ENCODE assay signal across 8 cellular contexts in genomic region chr9:31799953-31800609, GRCh38.
DNase-seq lines count a peak whose midpoint lies in the region; ATAC-seq and TF ChIP-seq lines count a peak whose summit lies in the region.

No MANE protein-coding gene starts in this region.

- H3K4me1 ChIP-seq in CD4-positive, CD25-positive, alpha-beta regulatory T cell (ENCODE audit: control insufficient read depth, insufficient read depth, low read length, poor library complexity, severe bottlenecking): no peaks in the 10 kb centered on the region
- H3K4me1 ChIP-seq in OCI-LY7 (ENCODE audit: insufficient read depth, low read length, poor library complexity, severe bottlenecking) (no peaks in the 10 kb centered on the region), fibroblast of lung (ENCODE audit: control insufficient read depth, extremely low read depth, insufficient read depth, low read length) (no peaks in the 10 kb centered on the region), testis (no peaks in the 10 kb centered on the region)

- H3K4me3 Mint-ChIP-seq in CD4-positive, CD25-positive, alpha-beta regulatory T cell: no peak overlapping the region

- ATAC-seq in CD4-positive, CD25-positive, alpha-beta regulatory T cell (ENCODE audit: low read depth in 2 of 2): peak in 1 of 2 donors; percentile 37
- peak; percentile 55 for ATAC-seq in HG02678 (IDR thresholded peaks at IDR 0.05; ENCODE audit: unreplicated experiment)
- ATAC-seq in HG03432 (IDR thresholded peaks at IDR 0.05; ENCODE audit: unreplicated experiment): no peak
- no peak for ATAC-seq in HG02970 (IDR thresholded peaks at IDR 0.05; ENCODE audit: low FRiP score, unreplicated experiment)

- H3K27ac ChIP-seq in CD4-positive, CD25-positive, alpha-beta regulatory T cell (ENCODE audit: insufficient read depth, low read length, poor library complexity, severe bottlenecking): no peak overlapping the region
- no peak overlapping the region for H3K27ac ChIP-seq in OCI-LY7 (ENCODE audit: low read depth, low read length, poor library complexity, severe bottlenecking)
- H3K27ac ChIP-seq in fibroblast of lung (ENCODE audit: insufficient read depth, low read length): no peak overlapping the region
- H3K27ac ChIP-seq in testis: no peak overlapping the region

- POLR2A ChIA-PET in OCI-LY7 (lab: Charles Lee): no interaction called here

- no peaks in the 10 kb centered on the region for H3K27me3 ChIP-seq in CD4-positive, CD25-positive, alpha-beta regulatory T cell (ENCODE audit: control insufficient read depth, insufficient read depth, low read length)
- no peaks in the 10 kb centered on the region for H3K27me3 ChIP-seq in fibroblast of lung (ENCODE audit: control insufficient read depth, insufficient read depth, low read length)
- no peaks in the 10 kb centered on the region for H3K27me3 ChIP-seq in testis

- H4K20me1 ChIP-seq in OCI-LY7 (ENCODE audit: insufficient read depth, low read length) (no peaks in the 10 kb centered on the region), fibroblast of lung (ENCODE audit: control insufficient read depth, extremely low read depth, insufficient read depth, low read length) (no peaks in the 10 kb centered on the region)

- H3K79me2 ChIP-seq in OCI-LY7 (ENCODE audit: insufficient read depth, low read depth, low read length): no peaks in the 10 kb centered on the region
- no peaks in the 10 kb centered on the region for H3K79me2 ChIP-seq in fibroblast of lung (ENCODE audit: control insufficient read depth, insufficient read depth, low read length)

- no TSS peak for BruUV-seq in OCI-LY7 (replicated peaks; lab: Mats Ljungman, UMichigan)

- no peak overlapping the region for H3K27ac Mint-ChIP-seq in CD4-positive, CD25-positive, alpha-beta regulatory T cell

- CTCF ChIA-PET in OCI-LY7 (lab: Charles Lee; ENCODE audit: unreplicated experiment): no interaction called here

- TF ChIP-seq POLR2A in testis (IDR thresholded peaks at IDR 0.05): no peak

- H3K27me3 Mint-ChIP-seq in CD4-positive, CD25-positive, alpha-beta regulatory T cell: peaks cover 4% of the 10 kb centered on the region

- no peaks in the 10 kb centered on the region for H3K36me3 ChIP-seq in CD4-positive, CD25-positive, alpha-beta regulatory T cell (ENCODE audit: control insufficient read depth, insufficient read depth, low read length)
- H3K36me3 ChIP-seq in OCI-LY7 (ENCODE audit: insufficient read depth, low read length) (no peaks in the 10 kb centered on the region), fibroblast of lung (ENCODE audit: control insufficient read depth, insufficient read depth, low read length) (no peaks in the 10 kb centered on the region), testis (ENCODE audit: low read depth, missing control alignments) (no peaks in the 10 kb centered on the region)

- H3K9ac ChIP-seq in fibroblast of lung (ENCODE audit: insufficient read depth, low read length): no peak overlapping the region

- H3K4me2 ChIP-seq in OCI-LY7 (ENCODE audit: low read length) (no peak overlapping the region), fibroblast of lung (ENCODE audit: extremely low read depth, insufficient read depth, low read length) (no peak overlapping the region)

- peaks cover 0 to 1% (median 0%) of the 10 kb centered on the region in 7 donors for H3K9me3 Mint-ChIP-seq in CD4-positive, CD25-positive, alpha-beta regulatory T cell

- intact Hi-C loops in OCI-LY7 (cut with micrococcal nuclease; ENCODE audit: unreplicated experiment) (no loop called here), testis (cut with DNase I; ENCODE audit: low total_unique reads) (no loop called here)

- no peak overlapping the region for H3K4me3 ChIP-seq in CD4-positive, CD25-positive, alpha-beta regulatory T cell (ENCODE audit: low read depth, low read length)
- H3K4me3 ChIP-seq in OCI-LY7 (ENCODE audit: low read depth, low read length, poor library complexity, severe bottlenecking) (no peak overlapping the region), fibroblast of lung (replicated peaks in 1 of 4; ENCODE audit: control extremely low read depth in 1 of 4, insufficient read depth in 1 of 4, low read depth in 3 of 4, low read length in 4 of 4) (no peak overlapping the region), testis (no peak overlapping the region)

- no peaks in the 10 kb centered on the region for H3K9me2 ChIP-seq in OCI-LY7 (ENCODE audit: insufficient read depth, low read length)

- no peaks in the 10 kb centered on the region for H3K36me3 Mint-ChIP-seq in CD4-positive, CD25-positive, alpha-beta regulatory T cell

- H3K9me3 ChIP-seq in CD4-positive, CD25-positive, alpha-beta regulatory T cell (ENCODE audit: control insufficient read depth in 2 of 2, low read length in 2 of 2): no peaks in the 10 kb centered on the region
- no peaks in the 10 kb centered on the region for H3K9me3 ChIP-seq in OCI-LY7 (ENCODE audit: low read length)
- no peaks in the 10 kb centered on the region for H3K9me3 ChIP-seq in fibroblast of lung (ENCODE audit: control insufficient read depth, insufficient read depth, low read depth, low read length)
- no peaks in the 10 kb centered on the region for H3K9me3 ChIP-seq in testis

- peak in 2 of 3 donors; percentile 12 to 23 for DNase-seq in CD4-positive, CD25-positive, alpha-beta regulatory T cell
- DNase-seq in OCI-LY7 (ENCODE audit: low spot score) (peak; percentile 14), fibroblast of lung (ENCODE audit: low read depth in 2 of 2) (peak; percentile 11 to 18), testis (no peak), EL (no peak)

- H2AFZ ChIP-seq in OCI-LY7 (ENCODE audit: low read length) (no peak overlapping the region), fibroblast of lung (ENCODE audit: low read length) (no peak overlapping the region)

- peaks cover 0 to 17% (median 6%) of the 10 kb centered on the region in 4 donors for H3K4me1 Mint-ChIP-seq in CD4-positive, CD25-positive, alpha-beta regulatory T cell

- WGBS in testis, 2 donors: 49 to 63% methylated on average over 2 of the region's 2 CpGs

- TF ChIP-seq CTCF in OCI-LY7 (conservative IDR thresholded peaks at IDR 0.05; ENCODE audit: low read length): peak; percentile 78
- peak; percentile 8 to 14 for TF ChIP-seq CTCF in fibroblast of lung (conservative IDR thresholded peaks at IDR 0.05 in 1 of 2, IDR thresholded peaks at IDR 0.05 in 1 of 2; ENCODE audit: low read depth in 1 of 2, low read length in 2 of 2)
- TF ChIP-seq CTCF in testis (IDR thresholded peaks at IDR 0.05): peak in 2 of 3 experiments; percentile 26 to 27

Comparison
In these comparisons a context has a peak if more than half of its experiments do, and no peak if none do; other contexts are left out.
1. DNase-seq: peak in CD4-positive, CD25-positive, alpha-beta regulatory T cell (2 of 3), OCI-LY7 (single experiment) and fibroblast of lung (2 of 2); none in testis (single experiment) and EL (single experiment).
2. CTCF ChIP-seq: peak in every context shown above with its lines; median percentile 78 in OCI-LY7; 26 in testis; 11 in fibroblast of lung.